ENCODE assay signal across 1 cellular context in genomic region chr10:96719850-96720421, GRCh38.
TF ChIP-seq lines count a peak whose summit lies in the region.

No MANE protein-coding gene starts in this region.

TF ChIP-seq in HEK293, 187 proteins besides CTCF, POLR2A, EP300 and RAD21 (continued from another document):
- TF ChIP-seq PATZ1 (tag by site-specific recombination; IDR thresholded peaks at IDR 0.05) = peak; percentile 59
- TF ChIP-seq GLIS2 (tag by site-specific recombination; IDR thresholded peaks at IDR 0.05) = peak; percentile 83
- TF ChIP-seq ZNF366 (tag by site-specific recombination; conservative IDR thresholded peaks at IDR 0.05) = peak; percentile 65
- 0 out of 2 replicates have a peak, but pooled peaks have one; percentile 49 for TF ChIP-seq SP7 (tag by site-specific recombination; IDR thresholded peaks at IDR 0.05)
- peak; percentile 73 for TF ChIP-seq ZNF335 (tag by site-specific recombination; conservative IDR thresholded peaks at IDR 0.05)
- peak; percentile 48; the same call in 1 of the 2 replicates for TF ChIP-seq ZNF660 (tag by site-specific recombination; IDR thresholded peaks at IDR 0.05)
- TF ChIP-seq SP2 (tag by site-specific recombination; IDR thresholded peaks at IDR 0.05) = 0 out of 2 replicates have a peak, but pooled peaks have one; percentile 16
- TF ChIP-seq ZBTB20 (tag by site-specific recombination; IDR thresholded peaks at IDR 0.05) = peak; percentile 60; the same call in 1 of the 2 replicates
- TF ChIP-seq ZNF394 (tag by site-specific recombination; IDR thresholded peaks at IDR 0.05; ENCODE audit: borderline replicate concordance) = peak; percentile 74; the same call in 1 of the 2 replicates
- peak; percentile 49 for TF ChIP-seq SCRT2 (tag by site-specific recombination; IDR thresholded peaks at IDR 0.05)
